13 cellular contexts compared by ENCODE assay signal in the genomic region with DNA sequence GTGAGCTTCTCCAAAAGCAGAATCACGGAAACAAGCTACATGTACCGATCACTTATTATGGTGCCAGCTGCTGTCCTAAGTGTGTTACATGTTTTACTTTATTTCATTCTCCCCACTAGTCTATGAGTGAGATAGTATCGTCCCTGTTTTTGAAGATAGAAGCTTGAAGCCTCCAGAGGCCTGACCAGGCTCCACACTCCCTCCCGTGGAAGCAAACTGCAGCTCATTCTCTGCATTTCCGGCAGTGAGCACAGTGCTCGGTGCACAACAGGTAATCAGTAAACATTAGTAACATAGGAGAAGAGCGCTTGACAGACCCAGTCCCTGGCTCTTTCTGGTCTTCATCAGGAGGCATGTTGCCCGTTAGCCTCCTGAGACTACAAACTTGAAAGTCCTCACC.
DNase-seq lines count a peak whose midpoint lies in the region; ATAC-seq lines count a peak whose summit lies in the region.
"Had no signal": no experiment of that assay in that cellular context is flagged by ENCODE, and none has a peak within 500 bp of the region (broad histone marks: within the 10 kb centered on the region; RNA-seq: fewer than 3 reads in every experiment).

No MANE protein-coding gene starts in this region.

- ATAC-seq in left ventricle myocardium superior (peak; percentile 36), Right ventricle myocardium superior (ENCODE audit: poor library complexity) (no peak), GM19397 (IDR thresholded peaks at IDR 0.05; ENCODE audit: unreplicated experiment) (no peak), HG02852 (IDR thresholded peaks at IDR 0.05; ENCODE audit: unreplicated experiment) (no peak)
- ATAC-seq: activated T-cell treated with anti-CD3 and anti-CD28 coated beads, Interleukin-2, amount 50 U/mL, for 72 hours; pancreas had no signal

- H3K27ac ChIP-seq in caudate nucleus (ENCODE audit: low read depth, low read length) = no peak overlapping the region
- H3K27ac ChIP-seq: HL-60, pancreas had no signal

- DNase-seq in left ventricle myocardium superior (no peak), Right ventricle myocardium superior (no peak), amniotic epithelial cell (ENCODE audit: low read depth) (peak; percentile 24), left kidney (ENCODE audit: low read depth, low spot score) (peak; percentile 36), caudate nucleus (lab: John Stamatoyannopoulos, UW) (no peak), head of caudate nucleus (no peak)
- DNase-seq: activated T-cell treated with anti-CD3 and anti-CD28 coated beads, Interleukin-2, amount 50 U/mL, for 72 hours; hypothalamus; pancreas; stimulated activated CD8-positive, alpha-beta memory T cell treated with anti-CD3 and anti-CD28 coated beads, Interleukin-4, amount 100 ng/mL, for 48 hours had no signal

- intact Hi-C loops in left ventricle myocardium superior (cut with micrococcal nuclease) = no loop called here
- intact Hi-C loops in Right ventricle myocardium superior (cut with DNase I) = no loop called here
- intact Hi-C loops in head of caudate nucleus (cut with DNase I) = no loop called here

Comparison
In these comparisons a context has a peak if more than half of its experiments do, and no peak if none do; other contexts are left out.
1. DNase-seq: peak in amniotic epithelial cell (single experiment) and left kidney (single experiment); none in left ventricle myocardium superior (single experiment), Right ventricle myocardium superior (single experiment), caudate nucleus (0 of 61) and head of caudate nucleus (0 of 42).